In genomic region chr6:53604623-53605190, GRCh38 we compare ENCODE assay signal across 19 cellular contexts.
"Had no signal": no experiment of that assay in that cellular context is flagged by ENCODE, and none has a peak within 500 bp of the region (broad histone marks: within the 10 kb centered on the region; RNA-seq: fewer than 3 reads in every experiment).

No MANE protein-coding gene starts in this region.

- H3K27me3 Mint-ChIP-seq: activated naive CD8-positive, alpha-beta T cell treated with anti-CD3 and anti-CD28 coated beads for 36 hours; dendritic cell treated with granulocyte-macrophage colony-stimulating factor and Interleukin-4, amounts not matched to agents 40 ng/mL and 50 ng/mL, for 4 days had no signal

- H3K9me3 Mint-ChIP-seq: activated CD4-positive, alpha-beta memory T cell treated with anti-CD3 and anti-CD28 coated beads for 36 hours; activated naive CD8-positive, alpha-beta T cell treated with anti-CD3 and anti-CD28 coated beads for 36 hours; activated T-cell treated with anti-CD3 and anti-CD28 coated beads, Interleukin-2, amount 50 U/mL, for 4 hours; dendritic cell treated with granulocyte-macrophage colony-stimulating factor and Interleukin-4, amounts not matched to agents 40 ng/mL and 50 ng/mL, for 4 days; neural crest cell; stimulated activated naive CD8-positive, alpha-beta T cell treated with anti-CD3 and anti-CD28 coated beads, Interleukin-15, amount 100 ng/mL, for 72 hours had no signal

- H3K36me3 Mint-ChIP-seq: activated CD4-positive, alpha-beta memory T cell treated with anti-CD3 and anti-CD28 coated beads for 36 hours; activated naive CD8-positive, alpha-beta T cell treated with anti-CD3 and anti-CD28 coated beads for 36 hours had no signal

- H3K4me3 Mint-ChIP-seq: activated CD4-positive, alpha-beta memory T cell treated with anti-CD3 and anti-CD28 coated beads for 36 hours; activated naive CD8-positive, alpha-beta T cell treated with anti-CD3 and anti-CD28 coated beads for 36 hours; activated T-cell treated with anti-CD3 and anti-CD28 coated beads, Interleukin-2, amount 50 U/mL, for 4 hours; dendritic cell treated with granulocyte-macrophage colony-stimulating factor and Interleukin-4, amounts not matched to agents 40 ng/mL and 50 ng/mL, for 4 days; neural crest cell; stimulated activated naive CD8-positive, alpha-beta T cell treated with anti-CD3 and anti-CD28 coated beads, Interleukin-15, amount 100 ng/mL, for 72 hours had no signal

- FAIRE-seq: pancreas had no signal

- ATAC-seq: activated T-cell treated with anti-CD3 and anti-CD28 coated beads, Interleukin-2, amount 50 U/mL, for 4 hours; esophagus mucosa; stimulated activated naive CD8-positive, alpha-beta T cell treated with anti-CD3 and anti-CD28 coated beads, Interleukin-15, amount 100 ng/mL, for 72 hours had no signal

- H3K27ac Mint-ChIP-seq: activated CD4-positive, alpha-beta memory T cell treated with anti-CD3 and anti-CD28 coated beads for 36 hours; activated naive CD8-positive, alpha-beta T cell treated with anti-CD3 and anti-CD28 coated beads for 36 hours; dendritic cell treated with granulocyte-macrophage colony-stimulating factor and Interleukin-4, amounts not matched to agents 40 ng/mL and 50 ng/mL, for 4 days; stimulated activated naive CD8-positive, alpha-beta T cell treated with anti-CD3 and anti-CD28 coated beads, Interleukin-15, amount 100 ng/mL, for 72 hours had no signal

- DNase-seq: activated CD4-positive, alpha-beta memory T cell treated with anti-CD3 and anti-CD28 coated beads for 36 hours; activated CD4-positive, alpha-beta T cell treated with anti-CD3 and anti-CD28 coated beads for 1 hour; activated gamma-delta T cell treated with Interleukin-2 at 50 U/mL for 16 hours; activated naive CD8-positive, alpha-beta T cell treated with anti-CD3 and anti-CD28 coated beads for 36 hours; activated T-cell treated with anti-CD3 and anti-CD28 coated beads, Interleukin-2, amount 50 U/mL, for 4 hours; brain microvascular endothelial cell; foreskin fibroblast; glutamatergic neuron; mesendoderm; pancreas; retina; stimulated activated CD4-positive, alpha-beta T cell treated with anti-CD3 and anti-CD28 coated beads, Interleukin-15, amount 100 ng/mL, for 24 hours; stimulated activated CD4-positive, alpha-beta T cell treated with anti-CD3 and anti-CD28 coated beads, Interleukin-4, amount 100 ng/mL, for 4 hours; stimulated activated naive CD8-positive, alpha-beta T cell treated with anti-CD3 and anti-CD28 coated beads, Interleukin-15, amount 100 ng/mL, for 72 hours; T-helper 9 cell; testis had no signal

- H3K4me1 Mint-ChIP-seq: activated naive CD8-positive, alpha-beta T cell treated with anti-CD3 and anti-CD28 coated beads for 36 hours; neural crest cell; stimulated activated naive CD8-positive, alpha-beta T cell treated with anti-CD3 and anti-CD28 coated beads, Interleukin-15, amount 100 ng/mL, for 72 hours had no signal
